Comparison of ENCODE assay signal across 11 cellular contexts in the genomic region with DNA sequence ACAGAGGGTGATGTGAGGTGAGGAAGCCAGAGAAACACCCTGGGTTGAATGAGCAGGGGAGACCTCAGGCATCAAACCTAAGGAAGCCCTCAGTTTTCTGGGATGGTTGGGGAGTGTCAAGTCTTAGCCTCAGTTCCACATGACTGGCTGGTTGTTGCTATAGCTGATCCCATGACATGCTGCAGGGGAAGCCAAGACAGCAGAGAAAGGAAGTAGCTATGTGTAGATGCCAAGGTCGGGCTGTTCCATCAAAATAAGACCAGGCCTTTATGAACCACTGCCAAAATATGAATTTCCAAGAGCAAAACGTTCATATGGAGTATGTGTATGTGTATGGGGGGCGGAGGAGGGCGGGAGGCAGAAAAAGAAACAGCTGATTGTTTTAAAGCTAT. TPM values are rescaled to one million over a fixed set of nuclear protein-coding genes. Genes with fewer than 3 reads are reported as not detected.
A peak's percentile ranks its signal among the peaks of the same experiment; 100 is the strongest.
DNase-seq lines count a peak whose midpoint lies in the region; ATAC-seq, FAIRE-seq and TF ChIP-seq lines count a peak whose summit lies in the region.
"Had no signal": no experiment of that assay in that cellular context is flagged by ENCODE, and none has a peak within 500 bp of the region (broad histone marks: within the 10 kb centered on the region; RNA-seq: fewer than 3 reads in every experiment).

No MANE protein-coding gene starts in this region.

- no peaks in the 10 kb centered on the region for H3K27me3 ChIP-seq in K562 (ENCODE audit: control insufficient read depth in 2 of 2, insufficient read depth in 2 of 2, low read length in 2 of 2)

- H3K36me3 ChIP-seq in K562 (ENCODE audit: control insufficient read depth, insufficient read depth, low read length) = peaks cover 41% of the 10 kb centered on the region

- no peak for FAIRE-seq in K562 (lab: Jason Lieb, UNC)

- CTCF ChIA-PET in K562 (lab: Yijun Ruan, JAX; ENCODE audit: low intra/inter-chr PET ratio) = no interaction called here

- POLR2A ChIA-PET in K562 (lab: Yijun Ruan, JAX) = interaction anchor here (1.2 kb wide), 1 partner anchor 10 kb away, joined by 8 read pairs; no protein-coding TSS in a partner anchor

- no peak for TF ChIP-seq POLR2A in K562 (conservative IDR thresholded peaks at IDR 0.05)

- H3K4me3 ChIP-seq in K562 = no peak overlapping the region

- no peaks in the 10 kb centered on the region for H3K9me3 ChIP-seq in K562 (replicated peaks; ENCODE audit: control insufficient read depth, insufficient read depth, low read depth, low read length)

- 55% methylated on average over 4 of the region's 4 CpGs for WGBS in K562 (ENCODE audit: insufficient coverage, low coverage, missing lambda C conversion rate)

- TF ChIP-seq RAD21 in K562 (CRISPR knock-in tag; conservative IDR thresholded peaks at IDR 0.05 in 1 of 2, IDR thresholded peaks at IDR 0.05 in 1 of 2) = no peak

- peaks cover 73% of the 10 kb centered on the region for H3K79me2 ChIP-seq in K562 (ENCODE audit: control insufficient read depth, insufficient read depth, low read length)

- peaks cover 30% of the 10 kb centered on the region for H4K20me1 ChIP-seq in K562 (replicated peaks; ENCODE audit: control insufficient read depth, insufficient read depth, low read length)

- peak overlapping the region; percentile 64 for H3K27ac ChIP-seq in K562 (ENCODE audit: extremely low read depth, low read depth, low read length)

- no TSS peak for BruUV-seq in K562 (replicated peaks; lab: Mats Ljungman, UMichigan)

- TF ChIP-seq EP300 in K562 (IDR thresholded peaks at IDR 0.05; ENCODE audit: low read length) = no peak

- peaks cover 10% of the 10 kb centered on the region for H3K9me1 ChIP-seq in K562 (ENCODE audit: control insufficient read depth, insufficient read depth, low read length)

- no peak for TF ChIP-seq CTCF in K562 (IDR thresholded peaks at IDR 0.05 in 2 of 3, conservative IDR thresholded peaks at IDR 0.05 in 1 of 3; ENCODE audit: insufficient read depth in 2 of 3, low read depth in 1 of 3, low read length in 3 of 3)

- no peak overlapping the region for H2AFZ ChIP-seq in K562 (ENCODE audit: low read depth, low read length)

- intact Hi-C loops in K562 (cut with micrococcal nuclease) = no loop called here
- intact Hi-C loops in left ventricle myocardium superior (cut with micrococcal nuclease) = no loop called here

- DNase-seq in GM04504 (ENCODE audit: low read depth) (peak; percentile 26), K562 (ENCODE audit: extremely low read depth in 1 of 4, low spot score in 3 of 4) (no peak), left ventricle myocardium superior (no peak), pulmonary artery endothelial cell (ENCODE audit: low read depth, low spot score) (peak; percentile 90), NCI-H2081 treated with DMSO at 0.1 percent for 48 hours (lab: John Stamatoyannopoulos, UW) (no peak)
- DNase-seq: activated CD4-positive, alpha-beta memory T cell treated with anti-CD3 and anti-CD28 coated beads for 36 hours; H7 had no signal

- peaks cover 24 to 36% of the 10 kb centered on the region in 2 experiments for H3K4me1 ChIP-seq in K562 (replicated peaks in 1 of 2; ENCODE audit: control insufficient read depth in 2 of 2, insufficient read depth in 2 of 2, low read length in 2 of 2)

- in situ Hi-C loops in K562 (cut with MboI) = no loop called here

- ATAC-seq in K562 (peak; percentile 22; the same call in 2 of the 3 replicates), left ventricle myocardium superior (peak; percentile 71), HG03342 (IDR thresholded peaks at IDR 0.05; ENCODE audit: unreplicated experiment) (no peak), HG03025 (IDR thresholded peaks at IDR 0.05; ENCODE audit: low FRiP score, unreplicated experiment) (no peak), HG03159 (IDR thresholded peaks at IDR 0.05; ENCODE audit: unreplicated experiment) (no peak)

- peak overlapping the region; percentile 61 for H3K4me2 ChIP-seq in K562 (ENCODE audit: insufficient read depth, low read length)

- peak overlapping the region; percentile 29 to 60; a peak in 3 of 4 replicates for H3K9ac ChIP-seq in K562 (ENCODE audit: insufficient read depth in 1 of 2, low read depth in 2 of 2, low read length in 2 of 2)

TF ChIP-seq in K562, 482 proteins besides CTCF, POLR2A, EP300 and RAD21:
- 0 out of 2 replicates have a peak, but pooled peaks have one; percentile 24 for TF ChIP-seq HDGF (IDR thresholded peaks at IDR 0.05)
- TF ChIP-seq ZNF395 (CRISPR knock-in tag; IDR thresholded peaks at IDR 0.05) = no peak
- no peak for TF ChIP-seq RUNX1 (IDR thresholded peaks at IDR 0.05; ENCODE audit: low read depth)
- TF ChIP-seq NCOR1 (IDR thresholded peaks at IDR 0.05) = no peak
- no peak for TF ChIP-seq ZNF444 (CRISPR knock-in tag; IDR thresholded peaks at IDR 0.05)
TF ChIP-seq in K562: peak in this region for 1.

RNA-seq across cellular contexts. Expression of gene CD59, which starts 11.6 kb away (rescaled TPM):
- 143 and 169 TPM in 2 replicates for total RNA-seq in K562 (2011; cell fraction: chromatin; rRNA removed; ENCODE audit: low replicate concordance)
- total RNA-seq in K562 (2011; cell fraction: nucleolus; rRNA removed) = 151 TPM in 2 replicates
- total RNA-seq in K562 (2011; cell fraction: nucleoplasm; rRNA removed) = 143 and 167 TPM in 2 replicates
- total RNA-seq in K562 (2014; rRNA removed) (38.1 and 59.9 TPM in 2 replicates), K562 (2014; rRNA removed; fragmentation: Illumina TruSeq; extraction: Trizol) (155 and 191 TPM in 2 replicates), K562 (2015; rRNA removed; fragmentation: Illumina TruSeq; extraction: Trizol) (95.2 and 104 TPM in 2 replicates), K562 (2021) (171 and 173 TPM in 2 replicates), left ventricle myocardium superior (814 TPM), pulmonary artery endothelial cell (1,424 and 1,905 TPM in 2 replicates)
- polyA plus RNA-seq in K562 (2011; rRNA removed) (235 and 338 TPM in 2 replicates), K562 (2014; fragmentation: Illumina TruSeq; extraction: Trizol) (218 and 230 TPM in 2 replicates), K562 (2014; fragmentation: Nextera tagmentation; extraction: Ambion mirVana) (100 to 1,000 TPM; 283 to 287 TPM), K562 (2014; rRNA removed) (125 and 146 TPM in 2 replicates)
- 175 and 195 TPM in 2 replicates for polyA plus RNA-seq in K562 (2011; cell fraction: cytosol; rRNA removed)
- polyA plus RNA-seq in K562 (2011; cell fraction: nucleus; rRNA removed) = 82.1 and 94.2 TPM in 2 replicates
- 117 and 172 TPM in 2 replicates for polyA plus RNA-seq in K562 (2012)
- polyA minus RNA-seq in K562 (2011; rRNA and poly(A)+ RNA removed) = 172 and 217 TPM in 2 replicates
- polyA minus RNA-seq in K562 (2011; cell fraction: cytosol; rRNA and poly(A)+ RNA removed) = 39.2 and 67.7 TPM in 2 replicates
- polyA minus RNA-seq in K562 (2011; cell fraction: nucleus; rRNA and poly(A)+ RNA removed) = 23.2 and 27.7 TPM in 2 replicates

RNA-seq across cellular contexts. Expression of gene C11orf91, which starts 24.0 kb away (rescaled TPM):
- not detected in 2 replicates for total RNA-seq in K562 (2011; cell fraction: chromatin; rRNA removed; ENCODE audit: low replicate concordance)
- total RNA-seq in K562 (2011; cell fraction: nucleolus; rRNA removed) = not detected in 2 replicates
- not detected in 2 replicates for total RNA-seq in K562 (2011; cell fraction: nucleoplasm; rRNA removed)
- not detected in 2 replicates for total RNA-seq in K562 (2014; rRNA removed)
- total RNA-seq in K562 (2014; rRNA removed; fragmentation: Illumina TruSeq; extraction: Trizol) = not detected in 2 replicates
- total RNA-seq in K562 (2015; rRNA removed; fragmentation: Illumina TruSeq; extraction: Trizol) = not detected in 2 replicates
- total RNA-seq in K562 (2021) = not detected in 2 replicates
- polyA plus RNA-seq in K562 (2011; rRNA removed) = not detected in 2 replicates
- not detected in 2 replicates for polyA plus RNA-seq in K562 (2011; cell fraction: cytosol; rRNA removed)
- polyA plus RNA-seq in K562 (2011; cell fraction: nucleus; rRNA removed) = not detected in 2 replicates
- polyA plus RNA-seq in K562 (2012) = not detected in 2 replicates
- not detected in 2 replicates for polyA plus RNA-seq in K562 (2014; fragmentation: Illumina TruSeq; extraction: Trizol)
- not detected for polyA plus RNA-seq in K562 (2014; fragmentation: Nextera tagmentation; extraction: Ambion mirVana)
- not detected in 2 replicates for polyA plus RNA-seq in K562 (2014; rRNA removed)
- not detected in 2 replicates for polyA minus RNA-seq in K562 (2011; rRNA and poly(A)+ RNA removed)
- not detected in 2 replicates for polyA minus RNA-seq in K562 (2011; cell fraction: cytosol; rRNA and poly(A)+ RNA removed)
- not detected in 2 replicates for polyA minus RNA-seq in K562 (2011; cell fraction: nucleus; rRNA and poly(A)+ RNA removed)
- not detected for total RNA-seq in left ventricle myocardium superior
- total RNA-seq in pulmonary artery endothelial cell = 0.13 TPM in 1 of 2 replicates, not detected in the other
- total RNA-seq: activated CD4-positive, alpha-beta memory T cell treated with anti-CD3 and anti-CD28 coated beads for 36 hours; Daoy; H7 had no signal

RNA-seq across cellular contexts. Expression of gene FBXO3, which starts 49.7 kb away (rescaled TPM):
- total RNA-seq in K562 (2011; cell fraction: chromatin; rRNA removed; ENCODE audit: low replicate concordance) = 21.1 and 48.4 TPM in 2 replicates
- total RNA-seq in K562 (2011; cell fraction: nucleolus; rRNA removed) = 13.7 TPM in 2 replicates
- total RNA-seq in K562 (2011; cell fraction: nucleoplasm; rRNA removed) = 25.1 and 36.8 TPM in 2 replicates
- total RNA-seq in K562 (2014; rRNA removed) (11.6 and 14.3 TPM in 2 replicates), K562 (2014; rRNA removed; fragmentation: Illumina TruSeq; extraction: Trizol) (29.2 and 33.3 TPM in 2 replicates), K562 (2015; rRNA removed; fragmentation: Illumina TruSeq; extraction: Trizol) (21.4 and 21.9 TPM in 2 replicates), K562 (2021) (24.3 and 25.2 TPM in 2 replicates), left ventricle myocardium superior (53.3 TPM), pulmonary artery endothelial cell (24.2 and 35.0 TPM in 2 replicates)
- polyA plus RNA-seq in K562 (2011; rRNA removed) (41.4 and 59.3 TPM in 2 replicates), K562 (2014; fragmentation: Illumina TruSeq; extraction: Trizol) (26.7 and 30.1 TPM in 2 replicates), K562 (2014; fragmentation: Nextera tagmentation; extraction: Ambion mirVana) (10 to 100 TPM; 55.7 to 57.9 TPM), K562 (2014; rRNA removed) (18.9 and 19.5 TPM in 2 replicates)
- polyA plus RNA-seq in K562 (2011; cell fraction: cytosol; rRNA removed) = 14.6 and 20.0 TPM in 2 replicates
- polyA plus RNA-seq in K562 (2011; cell fraction: nucleus; rRNA removed) = 31.8 and 39.7 TPM in 2 replicates
- polyA plus RNA-seq in K562 (2012) = 15.9 and 16.2 TPM in 2 replicates
- polyA minus RNA-seq in K562 (2011; rRNA and poly(A)+ RNA removed) = 49.3 and 56.4 TPM in 2 replicates
- polyA minus RNA-seq in K562 (2011; cell fraction: cytosol; rRNA and poly(A)+ RNA removed) = 13.7 and 22.0 TPM in 2 replicates
- 24.5 and 39.2 TPM in 2 replicates for polyA minus RNA-seq in K562 (2011; cell fraction: nucleus; rRNA and poly(A)+ RNA removed)

Comparison
In these comparisons a context has a peak if more than half of its experiments do, and no peak if none do; other contexts are left out.
1. DNase-seq: peak in GM04504 (single experiment) and pulmonary artery endothelial cell (single experiment); none in K562 (0 of 4), left ventricle myocardium superior (single experiment) and NCI-H2081 treated with DMSO at 0.1 percent for 48 hours (single experiment).
2. ATAC-seq: peak in K562 (single experiment) and left ventricle myocardium superior (single experiment); none in HG03342 (single experiment), HG03025 (single experiment) and HG03159 (single experiment).